ENCODE assay signal across 25 cellular contexts in genomic region chr7:159078911-159079270, GRCh38.
DNase-seq lines count a peak whose midpoint lies in the region; TF ChIP-seq lines count a peak whose summit lies in the region.
"Had no signal": no experiment of that assay in that cellular context is flagged by ENCODE, and none has a peak within 500 bp of the region (broad histone marks: within the 10 kb centered on the region; RNA-seq: fewer than 3 reads in every experiment).

No MANE protein-coding gene starts in this region.

- no peak overlapping the region for H3K27ac Mint-ChIP-seq in endodermal cell
- H3K27ac Mint-ChIP-seq: CD4-positive, alpha-beta memory T cell had no signal

- H3K4me3 ChIP-seq in endodermal cell (ENCODE audit: low read length), result no peak overlapping the region
- no peak overlapping the region for H3K4me3 ChIP-seq in sigmoid colon
- H3K4me3 ChIP-seq: GM12878 had no signal

- H3K27ac ChIP-seq in KOPT-K1 (ENCODE audit: low read depth, low read length, poor library complexity, severe bottlenecking), result peak overlapping the region; percentile 44
- no peak overlapping the region for H3K27ac ChIP-seq in endodermal cell (ENCODE audit: low read depth, low read length)
- no peak overlapping the region for H3K27ac ChIP-seq in sigmoid colon
- no peak overlapping the region for H3K27ac ChIP-seq in RWPE1
- H3K27ac ChIP-seq: HL-60 had no signal

- no peaks in the 10 kb centered on the region for H3K4me1 Mint-ChIP-seq in endodermal cell
- H3K4me1 Mint-ChIP-seq: CD4-positive, alpha-beta memory T cell had no signal

- H3K36me3 ChIP-seq in KOPT-K1 (ENCODE audit: insufficient read depth, low read length), result peaks cover 37% of the 10 kb centered on the region
- H3K36me3 ChIP-seq in endodermal cell (ENCODE audit: control insufficient read depth, insufficient read depth, low read length), result no peaks in the 10 kb centered on the region
- H3K36me3 ChIP-seq in sigmoid colon, result no peaks in the 10 kb centered on the region

- intact Hi-C loops in sigmoid colon (cut with DNase I), result no loop called here
- intact Hi-C loops in cardiac septum (cut with DNase I), result no loop called here

- H3K9ac ChIP-seq in endodermal cell (ENCODE audit: extremely low read depth, low read length, poor library complexity, severe bottlenecking), result no peak overlapping the region
- H3K9ac ChIP-seq: SK-N-SH had no signal

- H3K9me3 ChIP-seq in KOPT-K1 (ENCODE audit: insufficient read depth, low read length, poor library complexity, severe bottlenecking) (peaks cover 36% of the 10 kb centered on the region), endodermal cell (ENCODE audit: control insufficient read depth, low read length) (peaks cover 9% of the 10 kb centered on the region), sigmoid colon (no peaks in the 10 kb centered on the region)
- H3K9me3 ChIP-seq: SK-N-SH had no signal

- TF ChIP-seq CTCF in endodermal cell (conservative IDR thresholded peaks at IDR 0.05) (no peak), sigmoid colon (IDR thresholded peaks at IDR 0.05) (no peak), RWPE1 (conservative IDR thresholded peaks at IDR 0.05; ENCODE audit: low read depth) (no peak)

- TF ChIP-seq POLR2A in sigmoid colon (IDR thresholded peaks at IDR 0.05), result no peak

- CTCF ChIA-PET in RWPE1 (lab: Yijun Ruan, JAX), result no interaction called here

- peaks cover 5% of the 10 kb centered on the region for H3K9me3 Mint-ChIP-seq in endodermal cell

- no peaks in the 10 kb centered on the region for H3K36me3 Mint-ChIP-seq in endodermal cell (ENCODE audit: low read depth)
- H3K36me3 Mint-ChIP-seq: CD4-positive, alpha-beta memory T cell had no signal

- H3K4me1 ChIP-seq in endodermal cell (ENCODE audit: control insufficient read depth, insufficient read depth, low read length), result no peaks in the 10 kb centered on the region
- peaks cover 0 to 9% (median 0%) of the 10 kb centered on the region in 4 donors for H3K4me1 ChIP-seq in sigmoid colon

- H3K27me3 Mint-ChIP-seq in endodermal cell (ENCODE audit: insufficient read depth), result peaks cover 2% of the 10 kb centered on the region

- H3K27me3 ChIP-seq in endodermal cell (ENCODE audit: control insufficient read depth, insufficient read depth, low read length, poor library complexity, severe bottlenecking), result no peaks in the 10 kb centered on the region
- H3K27me3 ChIP-seq in sigmoid colon, result no peaks in the 10 kb centered on the region

- POLR2A ChIA-PET in RWPE1 (lab: Yijun Ruan, JAX; ENCODE audit: low non-redundant PET), result no interaction called here

- 89 to 90% methylated on average over 2 to 6 of the region's 6 CpGs for WGBS in endodermal cell (ENCODE audit: insufficient coverage in 1 of 2, insufficient read length in 1 of 2), 2 experiments
- WGBS in sigmoid colon, 2 donors, result 58 to 78% methylated on average over 6 of the region's 6 CpGs

- TF ChIP-seq EP300 in sigmoid colon (IDR thresholded peaks at IDR 0.05), result no peak

- no peak overlapping the region for H3K4me3 Mint-ChIP-seq in endodermal cell
- H3K4me3 Mint-ChIP-seq: CD4-positive, alpha-beta memory T cell had no signal

- peak; percentile 24 for DNase-seq in endodermal cell
- DNase-seq in sigmoid colon, result peak; percentile 26
- no peak for DNase-seq in stimulated activated naive CD4-positive, alpha-beta T cell (lab: John Stamatoyannopoulos, UW)
- no peak for DNase-seq in GOT3 (lab: John Stamatoyannopoulos, UW)
- DNase-seq in RWPE1 (ENCODE audit: low spot score), result no peak
- DNase-seq in cardiac septum (ENCODE audit: low spot score), result no peak
- DNase-seq: C1 segment of cervical spinal cord; CD4-positive, alpha-beta memory T cell; COR-L47; DMS79; EL; GDM1; Karpas-422; NCI-H1092; NCI-H1436; NCI-H187; NCI-H2081 treated with DMSO at 0.1 percent for 48 hours; NCI-H2171; NCI-H226; NCI-H510A; NCI-H69; SK-N-SH had no signal

Comparison
In these comparisons a context has a peak if more than half of its experiments do, and no peak if none do; other contexts are left out.
1. DNase-seq: peak in endodermal cell (single experiment) and sigmoid colon (single experiment); none in stimulated activated naive CD4-positive, alpha-beta T cell (0 of 6), GOT3 (single experiment), RWPE1 (single experiment) and cardiac septum (single experiment).